Comparison of ENCODE assay signal across 30 cellular contexts in the genomic region with DNA sequence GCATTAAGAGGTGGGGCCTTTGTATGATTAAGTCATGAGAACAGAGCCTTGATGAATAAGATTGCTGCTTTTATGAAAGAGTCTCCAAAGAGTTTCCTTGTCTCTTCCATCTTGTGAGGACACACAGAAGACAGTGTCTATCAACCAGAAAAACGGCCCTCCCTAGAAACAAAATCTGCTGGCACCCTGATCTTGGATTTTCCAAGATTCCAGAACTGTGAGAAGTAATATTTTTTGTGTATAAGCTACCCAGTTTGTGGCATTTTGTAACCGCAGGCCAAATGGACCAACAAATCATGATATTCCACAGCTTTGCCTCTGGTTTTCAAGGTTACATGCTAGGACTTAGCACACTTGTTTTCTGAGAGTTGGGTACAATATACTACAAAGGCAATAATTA.
"Had no signal": no experiment of that assay in that cellular context is flagged by ENCODE, and none has a peak within 500 bp of the region (broad histone marks: within the 10 kb centered on the region; RNA-seq: fewer than 3 reads in every experiment).

No MANE protein-coding gene starts in this region.

- H3K27me3 ChIP-seq: adrenal gland, ascending aorta, body of pancreas, brain microvascular endothelial cell, breast epithelium, cardiac muscle cell had no signal

- H3K9me3 ChIP-seq: adrenal gland, ascending aorta, body of pancreas, breast epithelium had no signal

- H3K27ac ChIP-seq: adrenal gland, ascending aorta, body of pancreas, brain microvascular endothelial cell, breast epithelium, cardiac muscle cell had no signal

- H3K4me3 ChIP-seq: adrenal gland, ascending aorta, body of pancreas, breast epithelium, cardiac muscle cell had no signal

- DNase-seq: activated effector memory CD4-positive, alpha-beta T cell treated with anti-CD3 and anti-CD28 coated beads, Interleukin-2, amount 50 U/mL, for 16 hours; activated effector memory CD4-positive, alpha-beta T cell treated with Interleukin-2 at 50 U/mL for 16 hours; activated gamma-delta T cell; activated gamma-delta T cell treated with Interleukin-2 at 50 U/mL for 16 hours; activated naive CD4-positive, alpha-beta T cell; activated naive CD4-positive, alpha-beta T cell treated with anti-CD3 and anti-CD28 coated beads for 36 hours; activated naive CD4-positive, alpha-beta T cell treated with anti-CD3 and anti-CD28 coated beads, Interleukin-2, amount 10 ng/mL, durations not matched to agents 7 days and 5 days; activated naive CD4-positive, alpha-beta T cell treated with anti-CD3 and anti-CD28 coated beads, Interleukin-2, amount 50 U/mL, for 16 hours; activated naive CD4-positive, alpha-beta T cell treated with Interleukin-2 at 50 U/mL for 16 hours; activated naive CD8-positive, alpha-beta T cell treated with anti-CD3 and anti-CD28 coated beads for 36 hours; activated naive CD8-positive, alpha-beta T cell treated with anti-CD3 and anti-CD28 coated beads, Interleukin-2, amount 10 ng/mL, durations not matched to agents 7 days and 5 days; activated naive CD8-positive, alpha-beta T cell treated with anti-CD3 and anti-CD28 coated beads, Interleukin-2, amount 50 U/mL, for 24 hours; activated T-cell treated with anti-CD3 and anti-CD28 coated beads, Interleukin-2, amount 50 U/mL, for 1 hour; activated T-cell treated with anti-CD3 and anti-CD28 coated beads, Interleukin-2, amount 50 U/mL, for 24 hours; activated T-cell treated with anti-CD3 and anti-CD28 coated beads, Interleukin-2, amount 50 U/mL, for 4 hours; activated T-cell treated with anti-CD3 and anti-CD28 coated beads, Interleukin-2, amount 50 U/mL, for 48 hours; activated T-cell treated with anti-CD3 and anti-CD28 coated beads, Interleukin-2, amount 50 U/mL, for 72 hours; adrenal gland; amniotic stem cell; amygdala; anterior cingulate cortex; aorta; body of pancreas; brain microvascular endothelial cell; caudate nucleus; central memory CD4-positive, alpha-beta T cell; cerebellar nuclear complex had no signal

- H3K4me1 ChIP-seq: adrenal gland, ascending aorta, body of pancreas, breast epithelium had no signal

- H3K36me3 ChIP-seq: adrenal gland, ascending aorta, brain microvascular endothelial cell, breast epithelium, cardiac muscle cell had no signal
